8 cellular contexts compared by ENCODE assay signal in genomic region chr15:41790756-41791546, GRCh38. TPM values are rescaled to one million over a fixed set of nuclear protein-coding genes. Genes with fewer than 3 reads are reported as not detected.
DNase-seq lines count a peak whose midpoint lies in the region; ATAC-seq, FAIRE-seq and TF ChIP-seq lines count a peak whose summit lies in the region.

No MANE protein-coding gene starts in this region.

- TF ChIP-seq CTCF in osteoblast (IDR thresholded peaks at IDR 0.05; ENCODE audit: extremely low read depth, low read depth, low read length): no peak

- H3K4me2 ChIP-seq in osteoblast (ENCODE audit: insufficient read depth, low read length): peak overlapping the region; percentile 58

- H3K4me1 ChIP-seq in esophagus (ENCODE audit: control insufficient read depth in 2 of 2, insufficient read depth in 2 of 2, low read length in 1 of 2): peaks cover 7% of the 10 kb centered on the region in 2 donors
- peaks cover 16% of the 10 kb centered on the region for H3K4me1 ChIP-seq in osteoblast (ENCODE audit: insufficient read depth, low read length)

- ATAC-seq in GM19467 (IDR thresholded peaks at IDR 0.05; ENCODE audit: unreplicated experiment) (no peak), GM18873 (IDR thresholded peaks at IDR 0.05; ENCODE audit: low FRiP score, unreplicated experiment) (no peak), HG03354 (IDR thresholded peaks at IDR 0.05; ENCODE audit: poor library complexity, severe bottlenecking, unreplicated experiment) (no peak)

- peaks cover 68% of the 10 kb centered on the region for H3K79me2 ChIP-seq in osteoblast (ENCODE audit: insufficient read depth, low read length)

- H4K20me1 ChIP-seq in osteoblast (ENCODE audit: insufficient read depth, low read length): peaks cover 7% of the 10 kb centered on the region

- no peaks in the 10 kb centered on the region for H3K27me3 ChIP-seq in esophagus (ENCODE audit: control insufficient read depth in 1 of 2, insufficient read depth in 2 of 2, low read length in 2 of 2)
- no peaks in the 10 kb centered on the region for H3K27me3 ChIP-seq in osteoblast (ENCODE audit: insufficient read depth, low read length)

- H3K4me3 ChIP-seq in esophagus (ENCODE audit: low read depth in 1 of 2, low read length in 2 of 2) (no peak overlapping the region), osteoblast (ENCODE audit: insufficient read depth, low read length) (peak overlapping the region; percentile 20)

- H3K36me3 ChIP-seq in esophagus (ENCODE audit: control insufficient read depth in 2 of 2, insufficient read depth in 2 of 2, low read length in 1 of 2): no peaks in the 10 kb centered on the region
- no peaks in the 10 kb centered on the region for H3K36me3 ChIP-seq in osteoblast (ENCODE audit: insufficient read depth, low read length)

- 42 to 54% methylated on average over 5 of the region's 5 CpGs for WGBS in esophagus, 2 donors

- DNase-seq in GDM1 (lab: John Stamatoyannopoulos, UW) (peak; percentile 49), RCC 7860 (ENCODE audit: low spot score) (peak; percentile 17), osteoblast (ENCODE audit: insufficient read length, low spot score, missing footprints) (peak; percentile 71), NCI-H2107 (lab: John Stamatoyannopoulos, UW) (no peak)

- H3K27ac ChIP-seq in esophagus (ENCODE audit: low read depth in 2 of 2, low read length in 1 of 2) (peak overlapping the region; percentile 31 to 55), osteoblast (ENCODE audit: low read depth, low read length) (peak overlapping the region; percentile 64)

- no peak overlapping the region for H2AFZ ChIP-seq in osteoblast (ENCODE audit: low read length)

- H3K9me3 ChIP-seq in esophagus (ENCODE audit: control insufficient read depth in 2 of 2, insufficient read depth in 1 of 2, low read depth in 1 of 2, low read length in 1 of 2): no peaks in the 10 kb centered on the region
- no peaks in the 10 kb centered on the region for H3K9me3 ChIP-seq in osteoblast (ENCODE audit: low read depth, low read length)

- FAIRE-seq in RCC 7860 (lab: Jason Lieb, UNC): no peak

RNA-seq across cellular contexts. Expression of gene MAPKBP1, which starts 16.7 kb away (rescaled TPM):
- 10 to 100 TPM; 11.9 to 57.3 TPM for polyA plus RNA-seq in esophagus
- total RNA-seq in osteoblast: 22.8 and 25.6 TPM in 2 replicates

RNA-seq across cellular contexts. Expression of gene JMJD7, which starts 36.9 kb away (rescaled TPM):
- 10 to 100 TPM; 27.9 to 39.4 TPM for polyA plus RNA-seq in esophagus
- 1.2 and 1.4 TPM in 2 replicates for total RNA-seq in osteoblast

RNA-seq across cellular contexts. Expression of gene PLA2G4B, which starts 47.7 kb away (rescaled TPM):
- 10 to 100 TPM; 31.6 to 48.1 TPM for polyA plus RNA-seq in esophagus
- 0.72 and 1.2 TPM in 2 replicates for total RNA-seq in osteoblast
